ENCODE assay signal across 15 cellular contexts in genomic region chr3:24255414-24255813, GRCh38.
A peak's percentile ranks its signal among the peaks of the same experiment; 100 is the strongest.
DNase-seq lines count a peak whose midpoint lies in the region; ATAC-seq and TF ChIP-seq lines count a peak whose summit lies in the region.
"Had no signal": no experiment of that assay in that cellular context is flagged by ENCODE, and none has a peak within 500 bp of the region (broad histone marks: within the 10 kb centered on the region; RNA-seq: fewer than 3 reads in every experiment).

No MANE protein-coding gene starts in this region.

- no peaks in the 10 kb centered on the region; the same call in 1 of the 2 replicates for H3K9me1 ChIP-seq in IMR-90 (ENCODE audit: insufficient read depth, low read length)

- TF ChIP-seq CTCF in IMR-90 (conservative IDR thresholded peaks at IDR 0.05; ENCODE audit: low read depth, low read length) (no peak), smooth muscle cell (IDR thresholded peaks at IDR 0.05; ENCODE audit: borderline replicate concordance, insufficient read depth, poor library complexity, severe bottlenecking) (no peak), ovary (IDR thresholded peaks at IDR 0.05) (no peak), heart left ventricle (IDR thresholded peaks at IDR 0.05) (no peak), endothelial cell (IDR thresholded peaks at IDR 0.05; ENCODE audit: unreplicated experiment) (no peak)

- H3K14ac ChIP-seq in IMR-90 (replicated peaks; ENCODE audit: low read depth, low read length) (no peak overlapping the region), mesenchymal stem cell (ENCODE audit: low read length in 2 of 2) (no peak overlapping the region)

- no peak overlapping the region for H2AFZ ChIP-seq in IMR-90 (replicated peaks; ENCODE audit: low read length, poor library complexity)
- H2AFZ ChIP-seq in mesenchymal stem cell (ENCODE audit: low read depth, low read length) = no peak overlapping the region
- no peak overlapping the region for H2AFZ ChIP-seq in smooth muscle cell (ENCODE audit: low read depth)

- H3K23ac ChIP-seq in IMR-90 (ENCODE audit: low read depth, low read length) = no peak overlapping the region
- H3K23ac ChIP-seq in mesenchymal stem cell (ENCODE audit: low read length in 2 of 2) = no peak overlapping the region

- no TSS peak for BruUV-seq in IMR-90 (replicated peaks; lab: Mats Ljungman, UMichigan)

- H2BK20ac ChIP-seq in IMR-90 (ENCODE audit: low read depth, low read length) = peak overlapping the region; percentile 74

- H2AK5ac ChIP-seq in IMR-90 (ENCODE audit: low read depth, low read length) (0 out of 2 replicates have a peak overlapping the region, but pooled peaks have one; percentile 51), mesenchymal stem cell (ENCODE audit: low read length, severe bottlenecking) (peak overlapping the region; percentile 96)

- H3K18ac ChIP-seq in IMR-90 (ENCODE audit: low read depth, low read length) = no peak overlapping the region; the same call in 1 of the 2 replicates
- H3K18ac ChIP-seq in mesenchymal stem cell (ENCODE audit: low read depth in 1 of 2, low read length in 2 of 2) = peak overlapping the region in 1 of 2 experiments; percentile 43

- H3K9me3 ChIP-seq in IMR-90 (ENCODE audit: control insufficient read depth, insufficient read depth, low read length) = peaks cover 2% of the 10 kb centered on the region; the same call in 1 of the 2 replicates
- no peaks in the 10 kb centered on the region for H3K9me3 ChIP-seq in mesenchymal stem cell (ENCODE audit: control insufficient read depth, low read length)
- no peaks in the 10 kb centered on the region for H3K9me3 ChIP-seq in smooth muscle cell (replicated peaks; ENCODE audit: low read depth)
- no peaks in the 10 kb centered on the region for H3K9me3 ChIP-seq in ovary
- no peaks in the 10 kb centered on the region for H3K9me3 ChIP-seq in heart left ventricle
- H3K9me3 ChIP-seq: Caco-2 had no signal

- peaks cover 5% of the 10 kb centered on the region for H3F3A ChIP-seq in smooth muscle cell (ENCODE audit: low read depth)

- peak overlapping the region; percentile 65; the same call in 1 of the 2 replicates for H2BK120ac ChIP-seq in IMR-90 (ENCODE audit: low read depth, low read length)
- H2BK120ac ChIP-seq in mesenchymal stem cell (ENCODE audit: low read depth, low read length) = no peak overlapping the region

- in situ Hi-C loops in IMR-90 (cut with MboI; ENCODE audit: low sequenced_read_pairs) = loop anchor here (25.0 kb wide), 1 partner anchor 1332 kb away; no protein-coding TSS in a partner anchor

- H2BK12ac ChIP-seq in mesenchymal stem cell (ENCODE audit: low read length in 2 of 2) = peak overlapping the region; percentile 59 to 77

- H3K79me2 ChIP-seq in smooth muscle cell (ENCODE audit: low read depth) = no peaks in the 10 kb centered on the region

- H3K4me3 ChIP-seq in IMR-90 (ENCODE audit: insufficient read depth, low read depth, low read length) = no peak overlapping the region
- H3K4me3 ChIP-seq in mesenchymal stem cell (ENCODE audit: insufficient read depth in 1 of 2, low read depth in 1 of 2, low read length in 2 of 2) = no peak overlapping the region
- H3K4me3 ChIP-seq in smooth muscle cell = no peak overlapping the region
- H3K4me3 ChIP-seq in ovary = no peak overlapping the region
- no peak overlapping the region for H3K4me3 ChIP-seq in heart left ventricle

- ATAC-seq in IMR-90 (ENCODE audit: low read depth) (no peak), heart left ventricle (no peak)
- ATAC-seq: HCT116 had no signal

- H3K4me2 ChIP-seq in IMR-90 (ENCODE audit: low read depth, low read length) (no peak overlapping the region), mesenchymal stem cell (ENCODE audit: low read length, poor library complexity, severe bottlenecking) (no peak overlapping the region), smooth muscle cell (peak overlapping the region; percentile 64)

- H3K79me1 ChIP-seq in IMR-90 (ENCODE audit: low read depth in 1 of 2, low read length in 2 of 2) (no peaks in the 10 kb centered on the region), mesenchymal stem cell (replicated peaks; ENCODE audit: low read length, poor library complexity, severe bottlenecking) (peaks cover 4% of the 10 kb centered on the region)

- H3K4ac ChIP-seq in IMR-90 (ENCODE audit: low read depth, low read length) (0 out of 2 replicates have a peak overlapping the region, but pooled peaks have one; percentile 52), mesenchymal stem cell (ENCODE audit: low read depth in 1 of 2, low read length in 2 of 2) (no peak overlapping the region)

- 0 out of 3 replicates have a peak overlapping the region, but pooled peaks have one; percentile 65 for H2BK15ac ChIP-seq in IMR-90 (ENCODE audit: low read depth, low read length)
- no peak overlapping the region for H2BK15ac ChIP-seq in mesenchymal stem cell (ENCODE audit: low read depth, poor library complexity, severe bottlenecking)

- no peak overlapping the region for H3K9ac ChIP-seq in IMR-90 (ENCODE audit: low read depth, low read length)
- no peak overlapping the region for H3K9ac ChIP-seq in mesenchymal stem cell (ENCODE audit: low read length)
- H3K9ac ChIP-seq in smooth muscle cell (ENCODE audit: low read depth) = no peak overlapping the region

- H3K27ac Mint-ChIP-seq in endothelial cell (ENCODE audit: unreplicated experiment) = no peak overlapping the region
- H3K27ac Mint-ChIP-seq: CD4-positive, alpha-beta memory T cell; HFFc6 had no signal

- H3K4me1 ChIP-seq in IMR-90 (ENCODE audit: control insufficient read depth, insufficient read depth, low read length) (peaks cover 4% of the 10 kb centered on the region), mesenchymal stem cell (ENCODE audit: control insufficient read depth, insufficient read depth, low read depth, low read length) (peaks cover 3% of the 10 kb centered on the region), smooth muscle cell (ENCODE audit: low read depth) (peaks cover 9% of the 10 kb centered on the region), ovary (ENCODE audit: insufficient read depth) (no peaks in the 10 kb centered on the region), heart left ventricle (peaks cover 0 to 29% (median 12%) of the 10 kb centered on the region in 12 donors)
- H3K4me1 ChIP-seq: Caco-2 had no signal

- no peak overlapping the region for H4K5ac ChIP-seq in IMR-90 (ENCODE audit: low read depth, low read length)

- no peak for TF ChIP-seq RAD21 in IMR-90 (IDR thresholded peaks at IDR 0.05; ENCODE audit: low read length)

- H4K20me1 ChIP-seq in IMR-90 (ENCODE audit: insufficient read depth, low read length) = no peaks in the 10 kb centered on the region; the same call in 1 of the 2 replicates
- no peaks in the 10 kb centered on the region for H4K20me1 ChIP-seq in smooth muscle cell (ENCODE audit: low read depth)

- POLR2A ChIA-PET in IMR-90 (lab: Charles Lee; ENCODE audit: unreplicated experiment) = no interaction called here

- no peak for DNase-seq in IMR-90
- no peak for DNase-seq in mesenchymal stem cell
- no peak for DNase-seq in smooth muscle cell (lab: John Stamatoyannopoulos, UW; ENCODE audit: unreplicated experiment)
- no peak for DNase-seq in ovary
- no peak for DNase-seq in heart left ventricle
- DNase-seq in endothelial cell (ENCODE audit: low spot score) = no peak
- no peak for DNase-seq in NAMALWA (ENCODE audit: low spot score)
- DNase-seq: C1 segment of cervical spinal cord; Caco-2; CD4-positive, alpha-beta memory T cell; DMS153; DND-41; H7 had no signal

- CTCF ChIA-PET in IMR-90 (lab: Yijun Ruan, JAX) = no interaction called here

- H4K91ac ChIP-seq in IMR-90 (ENCODE audit: insufficient read depth, low read depth, low read length) = peak overlapping the region; percentile 37; the same call in 1 of the 2 replicates
- H4K91ac ChIP-seq in mesenchymal stem cell (ENCODE audit: low read length) = peak overlapping the region; percentile 86

- H3K4me1 Mint-ChIP-seq in endothelial cell (ENCODE audit: unreplicated experiment) = no peaks in the 10 kb centered on the region
- H3K4me1 Mint-ChIP-seq: CD4-positive, alpha-beta memory T cell had no signal

- no peak for TF ChIP-seq EP300 in ovary (IDR thresholded peaks at IDR 0.05)

- WGBS in IMR-90 (ENCODE audit: extremely low coverage in 2 of 2, insufficient read length in 1 of 2), 2 experiments = no CpG with 5 or more reads among the region's 2 CpGs
- whole genome bisulfite sequencing in mesenchymal stem cell = 96% methylated on average over 2 of the region's 2 CpGs
- 92% methylated on average over 2 of the region's 2 CpGs for WGBS in smooth muscle cell (ENCODE audit: low lambda C conversion rate)
- 94 to 96% (median 94%) methylated on average over 2 of the region's 2 CpGs for WGBS in ovary, 3 donors
- 89 to 97% (median 90%) methylated on average over 2 of the region's 2 CpGs for WGBS in heart left ventricle, 4 donors

- dilution Hi-C loops in IMR-90 (cut with HindIII; ENCODE audit: low sequenced_read_pairs, unreplicated experiment) = no loop called here

- H4K8ac ChIP-seq in IMR-90 (ENCODE audit: low read depth in 2 of 2, low read length in 2 of 2) (no peak overlapping the region), mesenchymal stem cell (ENCODE audit: low read length) (no peak overlapping the region)

- H2BK5ac ChIP-seq in IMR-90 (ENCODE audit: low read depth, low read length, poor library complexity, severe bottlenecking) (no peak overlapping the region), mesenchymal stem cell (ENCODE audit: low read depth, low read length, poor library complexity, severe bottlenecking) (peak overlapping the region; percentile 1)

- H3K27me3 ChIP-seq in IMR-90 (ENCODE audit: control insufficient read depth, insufficient read depth, low read length) (peaks cover 37% of the 10 kb centered on the region), mesenchymal stem cell (ENCODE audit: control insufficient read depth in 1 of 2, insufficient read depth in 1 of 2, low read length in 2 of 2) (no peaks in the 10 kb centered on the region), smooth muscle cell (ENCODE audit: low read depth) (no peaks in the 10 kb centered on the region), ovary (no peaks in the 10 kb centered on the region), heart left ventricle (no peaks in the 10 kb centered on the region)

- no peaks in the 10 kb centered on the region for H3K36me3 Mint-ChIP-seq in endothelial cell (ENCODE audit: low read depth, unreplicated experiment)
- H3K36me3 Mint-ChIP-seq: CD4-positive, alpha-beta memory T cell had no signal

- no peak overlapping the region for H3K56ac ChIP-seq in IMR-90 (ENCODE audit: extremely low read depth, insufficient read depth, low read length)

- H3K36me3 ChIP-seq in IMR-90 (ENCODE audit: control insufficient read depth, insufficient read depth, low read length) (no peaks in the 10 kb centered on the region), mesenchymal stem cell (ENCODE audit: control insufficient read depth in 1 of 2, insufficient read depth in 2 of 2, low read depth in 1 of 2, low read length in 2 of 2) (peaks cover 0 to 4% of the 10 kb centered on the region in 2 experiments), smooth muscle cell (ENCODE audit: low read depth) (no peaks in the 10 kb centered on the region), ovary (no peaks in the 10 kb centered on the region), heart left ventricle (no peaks in the 10 kb centered on the region)

- TF ChIP-seq POLR2A in IMR-90 (IDR thresholded peaks at IDR 0.05; ENCODE audit: low read depth, low read length) (no peak), ovary (IDR thresholded peaks at IDR 0.05) (no peak), heart left ventricle (IDR thresholded peaks at IDR 0.05) (no peak)

- no peak overlapping the region for H3K4me3 Mint-ChIP-seq in endothelial cell (ENCODE audit: unreplicated experiment)
- H3K4me3 Mint-ChIP-seq: CD4-positive, alpha-beta memory T cell; HFFc6 had no signal

- intact Hi-C loops in IMR-90 (cut with micrococcal nuclease) = no loop called here
- intact Hi-C loops in ovary (cut with DNase I) = no loop called here
- intact Hi-C loops in heart left ventricle (cut with DNase I) = no loop called here

- no peaks in the 10 kb centered on the region for H3K9me3 Mint-ChIP-seq in endothelial cell (ENCODE audit: unreplicated experiment)
- H3K9me3 Mint-ChIP-seq: CD4-positive, alpha-beta memory T cell; HFFc6 had no signal

- H3K27ac ChIP-seq in IMR-90 (ENCODE audit: insufficient read depth, low read length) (no peak overlapping the region), mesenchymal stem cell (ENCODE audit: low read length, poor library complexity, severe bottlenecking) (no peak overlapping the region), smooth muscle cell (ENCODE audit: low read depth) (peak overlapping the region; percentile 66), ovary (no peak overlapping the region), heart left ventricle (no peak overlapping the region)

- no peak overlapping the region for H2AK9ac ChIP-seq in IMR-90 (replicated peaks; ENCODE audit: low read depth, low read length, poor library complexity)

- no peaks in the 10 kb centered on the region for H3K27me3 Mint-ChIP-seq in endothelial cell (ENCODE audit: unreplicated experiment)
